In the genomic region with DNA sequence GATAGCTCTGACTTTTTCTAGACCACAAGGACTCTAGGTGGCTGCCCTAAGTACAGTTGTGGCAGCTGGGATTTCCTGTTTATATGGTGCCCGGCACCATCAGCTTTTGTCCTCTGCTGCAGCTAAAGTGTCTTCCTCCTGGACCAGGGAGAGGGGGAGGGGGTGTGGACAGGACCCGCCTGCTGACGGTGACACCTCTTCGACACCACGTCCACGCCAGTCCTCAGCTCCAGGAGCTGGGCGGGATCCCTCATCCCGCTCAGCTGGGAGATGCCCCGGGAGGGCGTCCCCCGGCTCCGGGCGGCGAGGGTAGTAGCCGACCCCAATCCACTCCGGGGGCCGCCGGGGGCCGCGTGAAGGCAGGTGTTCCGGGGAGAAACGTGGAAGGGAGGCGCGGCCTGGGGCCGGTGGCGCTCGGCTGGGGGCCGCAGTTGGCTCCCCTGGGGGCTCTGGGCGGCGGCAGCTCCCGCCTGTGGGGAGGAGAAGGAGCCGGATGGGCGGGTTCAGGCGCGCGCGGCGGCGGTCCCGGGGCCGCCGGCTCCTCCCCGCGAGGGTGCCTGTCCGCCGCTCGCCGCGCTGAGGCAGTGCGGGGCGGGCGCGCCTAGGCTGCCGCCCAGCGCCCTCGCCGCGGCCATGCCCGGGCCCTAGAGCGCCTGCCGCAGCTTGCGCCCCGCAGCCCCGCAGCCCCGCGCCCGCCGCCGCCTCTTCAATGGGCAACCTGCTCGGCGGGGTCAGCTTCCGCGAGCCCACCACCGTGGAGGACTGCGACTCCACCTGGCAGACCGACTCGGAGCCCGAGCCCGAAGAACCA, we compare ENCODE assay signal across 8 cellular contexts. TPM values are rescaled to one million over a fixed set of nuclear protein-coding genes. Genes with fewer than 3 reads are reported as not detected.
DNase-seq lines count a peak whose midpoint lies in the region; FAIRE-seq lines count a peak whose summit lies in the region.

OGFRL1 (plus strand) TSS at position 584 of the 811 bp plus-strand sequence; CDS start at position 710, 126 bp downstream.

- peak within 1 kb of the TSS; percentile 61 for H2BK5ac ChIP-seq in neuronal stem cell (ENCODE audit: low read length)

- peak within 1 kb of the TSS; percentile 94 for H2BK120ac ChIP-seq in neuronal stem cell (ENCODE audit: low read depth, low read length)

- H2AK5ac ChIP-seq in neuronal stem cell (ENCODE audit: low read depth, low read length), result no peak within 1 kb of the TSS

- H3K79me1 ChIP-seq in neuronal stem cell (ENCODE audit: low read depth, low read length), result no peaks in the 10 kb centered on the region

- no CpG with 5 or more reads among the region's 79 CpGs for WGBS in neuronal stem cell (ENCODE audit: extremely low coverage in 2 of 2, insufficient read length in 2 of 2, insufficient replicate concordance in 1 of 2), 2 donors

- H3K4me2 ChIP-seq in neuronal stem cell (ENCODE audit: insufficient read depth, low read length, poor library complexity, severe bottlenecking), result peak within 1 kb of the TSS; percentile 76

- DNase-seq in GDM1 (lab: John Stamatoyannopoulos, UW), result peak; percentile 74
- peak; percentile 89 for DNase-seq in H7
- peak; percentile 98 for DNase-seq in M059J (ENCODE audit: low read depth)
- peak; percentile 47 for DNase-seq in SIG-M5 treated with dmso at 0.1 percent for 504 hours (lab: John Stamatoyannopoulos, UW; ENCODE audit: unreplicated experiment)
- peak in 3 of 4 experiments; percentile 20 to 62 (median 21) for DNase-seq in activated naive CD4-positive, alpha-beta T cell (lab: John Stamatoyannopoulos, UW)
- peak; percentile 85 to 88 for DNase-seq in frontal cortex (ENCODE audit: low spot score in 2 of 2)
- peak; percentile 66 for DNase-seq in neuronal stem cell (ENCODE audit: low spot score)
- DNase-seq in substantia nigra (lab: John Stamatoyannopoulos, UW), result peak in 43 of 49 donors; percentile 19 to 84 (median 58)

- H3K23ac ChIP-seq in neuronal stem cell (ENCODE audit: low read depth, low read length, poor library complexity), result peak within 1 kb of the TSS; percentile 18

- peaks cover 5 to 7% of the 10 kb centered on the region in 2 donors for H3K4me1 ChIP-seq in neuronal stem cell (ENCODE audit: control insufficient read depth in 2 of 2, insufficient read depth in 1 of 2, low read depth in 1 of 2, low read length in 2 of 2)

- peak within 1 kb of the TSS; percentile 98 for H2AFZ ChIP-seq in neuronal stem cell (ENCODE audit: low read length)

- H3K36me3 ChIP-seq in H7 (replicated peaks; ENCODE audit: control insufficient read depth, insufficient read depth, low read length) (no peaks in the 10 kb centered on the region), neuronal stem cell (replicated peaks in 1 of 2; ENCODE audit: control insufficient read depth in 2 of 2, insufficient read depth in 2 of 2, low read length in 2 of 2) (peaks cover 0 to 7% of the 10 kb centered on the region in 2 donors)

- H3K4ac ChIP-seq in neuronal stem cell (ENCODE audit: low read length), result no peak within 1 kb of the TSS

- peak within 1 kb of the TSS; percentile 85 for H3K9ac ChIP-seq in neuronal stem cell (ENCODE audit: low read depth, low read length, poor library complexity)

- H3K27ac ChIP-seq in neuronal stem cell (replicated peaks; ENCODE audit: low read length), result no peak within 1 kb of the TSS
- peak within 1 kb of the TSS; percentile 90 for H3K27ac ChIP-seq in substantia nigra (ENCODE audit: low read depth, low read length, poor library complexity, severe bottlenecking)

- H2BK12ac ChIP-seq in neuronal stem cell (ENCODE audit: low read length), result no peak within 1 kb of the TSS

- H4K91ac ChIP-seq in neuronal stem cell (ENCODE audit: low read depth, low read length, poor library complexity), result no peak within 1 kb of the TSS

- H4K8ac ChIP-seq in neuronal stem cell (ENCODE audit: low read depth, low read length), result no peak within 1 kb of the TSS

- H3K18ac ChIP-seq in neuronal stem cell (ENCODE audit: low read length), result peak within 1 kb of the TSS; percentile 98

- H3K27me3 ChIP-seq in H7 (ENCODE audit: control insufficient read depth, insufficient read depth, low read length), result no peaks in the 10 kb centered on the region
- no peaks in the 10 kb centered on the region for H3K27me3 ChIP-seq in neuronal stem cell (ENCODE audit: control insufficient read depth in 3 of 3, insufficient read depth in 3 of 3, low read depth in 1 of 3, low read length in 3 of 3)

- FAIRE-seq in frontal cortex (lab: Jason Lieb, UNC), result no peak

- H3K4me3 ChIP-seq in H7 (ENCODE audit: insufficient read depth, low read depth, low read length) (peak within 1 kb of the TSS; percentile 61), neuronal stem cell (ENCODE audit: low read length in 2 of 2) (peak within 1 kb of the TSS; percentile 67 to 96)

- H3K9me3 ChIP-seq in neuronal stem cell (replicated peaks in 1 of 2; ENCODE audit: control insufficient read depth in 2 of 2, insufficient read depth in 1 of 2, low read depth in 1 of 2, low read length in 2 of 2), result peaks cover 0 to 4% of the 10 kb centered on the region in 2 donors

- H3K14ac ChIP-seq in neuronal stem cell (ENCODE audit: low read length), result peak within 1 kb of the TSS; percentile 79

- H2BK15ac ChIP-seq in neuronal stem cell (ENCODE audit: low read length), result peak within 1 kb of the TSS; percentile 42

RNA-seq across cellular contexts. Expression of gene OGFRL1, which starts in this region (rescaled TPM):
- total RNA-seq in H7 (2014; rRNA removed; shearing (Covaris generic)), result 4.2 and 4.9 TPM in 2 replicates
- total RNA-seq in M059J (2014; rRNA removed; shearing (Covaris generic)), result 21.0 and 27.6 TPM in 2 replicates
- total RNA-seq in frontal cortex, result 23.2 TPM
- 5.3 TPM for polyA plus RNA-seq in neuronal stem cell (2013, experiment 1 of 2)
- polyA plus RNA-seq in neuronal stem cell (2013, experiment 2 of 2), result 5.3 TPM

Comparison
In these comparisons a context has a peak if more than half of its experiments do, and no peak if none do; other contexts are left out.
1. DNase-seq: peak in every context shown above with its lines; median percentile 98 in M059J; 89 in H7; 86 in frontal cortex; 74 in GDM1; 66 in neuronal stem cell; 58 in substantia nigra; 47 in SIG-M5 treated with dmso at 0.1 percent for 504 hours; 21 in activated naive CD4-positive, alpha-beta T cell.